ENCODE assay signal across 14 cellular contexts in the genomic region with DNA sequence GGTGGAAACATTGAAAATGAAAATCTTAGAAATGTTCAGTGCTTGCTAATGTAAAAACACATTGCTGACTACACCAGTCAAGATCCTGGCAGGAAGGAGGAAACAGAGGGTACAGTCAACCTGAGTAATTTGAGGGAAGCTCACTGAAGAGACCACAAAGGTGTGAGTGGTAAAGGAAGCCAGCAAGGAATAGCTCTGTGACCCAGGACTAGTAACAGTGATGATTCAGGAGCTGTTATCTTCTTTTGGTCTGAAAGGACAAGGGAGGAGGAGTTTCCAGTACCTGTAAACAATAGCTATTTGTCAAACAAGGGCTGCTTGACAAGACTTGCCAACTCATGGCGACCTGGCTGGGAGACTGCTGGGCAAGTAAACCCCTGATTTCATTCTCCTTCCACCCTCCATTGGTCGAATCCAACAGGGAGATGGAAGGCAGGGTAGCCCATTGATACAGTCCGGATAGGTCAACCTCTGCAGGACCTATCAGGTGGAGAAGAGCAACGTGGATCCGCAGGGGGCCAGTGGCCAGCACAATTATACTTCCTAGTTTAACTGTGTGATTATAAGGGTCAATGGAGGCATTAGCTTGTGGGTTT.
A peak's percentile ranks its signal among the peaks of the same experiment; 100 is the strongest.
DNase-seq lines count a peak whose midpoint lies in the region; ATAC-seq, FAIRE-seq and TF ChIP-seq lines count a peak whose summit lies in the region.
"Had no signal": no experiment of that assay in that cellular context is flagged by ENCODE, and none has a peak within 500 bp of the region (broad histone marks: within the 10 kb centered on the region; RNA-seq: fewer than 3 reads in every experiment).

No MANE protein-coding gene starts in this region.

- POLR2A ChIA-PET in CD8-positive, alpha-beta T cell (lab: Charles Lee), result no interaction called here

- H3K4me2 ChIP-seq in MM.1S (ENCODE audit: low read depth, low read length), result peak overlapping the region; percentile 69; the same call in 1 of the 2 replicates

- H3K36me3 ChIP-seq in MM.1S (replicated peaks; ENCODE audit: insufficient read depth, low read length) (no peaks in the 10 kb centered on the region), rectal smooth muscle tissue (ENCODE audit: control insufficient read depth, insufficient read depth, low read length) (no peaks in the 10 kb centered on the region)
- H3K36me3 ChIP-seq in CD8-positive, alpha-beta T cell (ENCODE audit: insufficient read depth, low read length), result no peaks in the 10 kb centered on the region
- H3K36me3 ChIP-seq: colonic mucosa had no signal

- CTCF ChIA-PET in CD8-positive, alpha-beta T cell (lab: Charles Lee), result interaction anchor here (1.0 to 3.5 kb wide), 15 partner anchors 8 to 689 kb away, joined by 3 to 33 read pairs (median 5); no protein-coding TSS in a partner anchor

- H3F3A ChIP-seq in MM.1S (ENCODE audit: insufficient read depth, low read length), result peaks cover 5% of the 10 kb centered on the region; the same call in 1 of the 2 replicates

- H3K27ac Mint-ChIP-seq in endothelial cell (ENCODE audit: unreplicated experiment), result peak overlapping the region; percentile 8
- no peak overlapping the region for H3K27ac Mint-ChIP-seq in CD8-positive, alpha-beta T cell
- H3K27ac Mint-ChIP-seq: activated CD4-positive, alpha-beta memory T cell treated with anti-CD3 and anti-CD28 coated beads, Interleukin-2, amount 10 ng/mL, durations not matched to agents 7 days and 5 days had no signal

- H3K4me1 ChIP-seq in MM.1S (ENCODE audit: low read length) (peaks cover 29% of the 10 kb centered on the region), rectal smooth muscle tissue (ENCODE audit: control insufficient read depth, insufficient read depth, low read length) (peaks cover 23% of the 10 kb centered on the region)
- no peaks in the 10 kb centered on the region for H3K4me1 ChIP-seq in CD8-positive, alpha-beta T cell (ENCODE audit: insufficient read depth, low read length)
- H3K4me1 ChIP-seq: colonic mucosa had no signal

- intact Hi-C loops in CD8-positive, alpha-beta T cell (cut with DNase I, micrococcal nuclease), result loop anchor here in 1 of 2 experiments (2.0 to 5.0 kb wide), 2 partner anchors 139 to 689 kb away; no protein-coding TSS in a partner anchor
- intact Hi-C loops in Right ventricle myocardium inferior (cut with DNase I), result loop anchor here (5.0 kb wide), 1 partner anchor 116 kb away; no protein-coding TSS in a partner anchor

- H3K4me3 ChIP-seq in MM.1S (ENCODE audit: low read length), result no peak overlapping the region
- H3K4me3 ChIP-seq in rectal smooth muscle tissue (ENCODE audit: low read length), result no peak overlapping the region
- no peak overlapping the region for H3K4me3 ChIP-seq in CD8-positive, alpha-beta T cell (ENCODE audit: low read depth, low read length)
- H3K4me3 ChIP-seq: colonic mucosa, tibial artery had no signal

- H3K27ac ChIP-seq in MM.1S (ENCODE audit: low read length), result peak overlapping the region; percentile 52; the same call in 1 of the 2 replicates
- peak overlapping the region; percentile 35 for H3K27ac ChIP-seq in rectal smooth muscle tissue (ENCODE audit: low read depth, low read length)
- H3K27ac ChIP-seq in CD8-positive, alpha-beta T cell (ENCODE audit: low read depth, low read length), result no peak overlapping the region
- H3K27ac ChIP-seq: C4-2B, colonic mucosa, tibial artery had no signal

- H3K9me3 ChIP-seq in MM.1S (replicated peaks; ENCODE audit: insufficient read depth, low read length), result no peaks in the 10 kb centered on the region
- H3K9me3 ChIP-seq in CD8-positive, alpha-beta T cell (ENCODE audit: low read length), result no peaks in the 10 kb centered on the region
- H3K9me3 ChIP-seq: colonic mucosa, tibial artery had no signal

- DNase-seq in NCI-H1417 (lab: John Stamatoyannopoulos, UW) (peak in 2 of 3 experiments; percentile 35 to 49), NCI-H1417 treated with DMSO at 0.1 percent for 48 hours (lab: John Stamatoyannopoulos, UW) (no peak), MM.1S (no peak), endothelial cell (ENCODE audit: low spot score) (no peak), D721Med (ENCODE audit: insufficient read length, low spot score) (no peak), Right ventricle myocardium inferior (ENCODE audit: missing footprints) (no peak)
- DNase-seq in CD8-positive, alpha-beta T cell, result no peak
- DNase-seq: MV-4-11 had no signal

- no peaks in the 10 kb centered on the region for H4K20me1 ChIP-seq in MM.1S (ENCODE audit: insufficient read depth, low read length)

- no peaks in the 10 kb centered on the region for H3K36me3 Mint-ChIP-seq in endothelial cell (ENCODE audit: low read depth, unreplicated experiment)
- no peaks in the 10 kb centered on the region for H3K36me3 Mint-ChIP-seq in CD8-positive, alpha-beta T cell

- H3K9ac ChIP-seq in MM.1S (ENCODE audit: low read length), result no peak overlapping the region
- no peak overlapping the region for H3K9ac ChIP-seq in rectal smooth muscle tissue (ENCODE audit: low read length)

- peaks cover 5% of the 10 kb centered on the region for H3K27me3 Mint-ChIP-seq in endothelial cell (ENCODE audit: unreplicated experiment)
- H3K27me3 Mint-ChIP-seq in CD8-positive, alpha-beta T cell (ENCODE audit: low read depth), result peaks cover 21% of the 10 kb centered on the region

- H3K27me3 ChIP-seq in MM.1S (replicated peaks; ENCODE audit: insufficient read depth, low read length) (no peaks in the 10 kb centered on the region), rectal smooth muscle tissue (ENCODE audit: control insufficient read depth, insufficient read depth, low read length) (no peaks in the 10 kb centered on the region)
- no peaks in the 10 kb centered on the region for H3K27me3 ChIP-seq in CD8-positive, alpha-beta T cell (ENCODE audit: insufficient read depth, low read length)
- H3K27me3 ChIP-seq: colonic mucosa, tibial artery had no signal

- FAIRE-seq in D721Med (lab: Jason Lieb, UNC), result no peak
- FAIRE-seq: A204.1 had no signal

- no peak for ATAC-seq in CD8-positive, alpha-beta T cell
- no peak for ATAC-seq in Right ventricle myocardium inferior

- H3K9me2 ChIP-seq in MM.1S (replicated peaks; ENCODE audit: insufficient read depth, low read length), result no peaks in the 10 kb centered on the region

- TF ChIP-seq CTCF in MM.1S (IDR thresholded peaks at IDR 0.05; ENCODE audit: low read length) (no peak), endothelial cell (IDR thresholded peaks at IDR 0.05; ENCODE audit: unreplicated experiment) (no peak), D721Med (IDR thresholded peaks at IDR 0.05; ENCODE audit: insufficient read depth, missing control alignments) (no peak)
- TF ChIP-seq CTCF in CD8-positive, alpha-beta T cell (IDR thresholded peaks at IDR 0.05), result no peak

- H3K79me2 ChIP-seq in MM.1S (ENCODE audit: low read length), result no peaks in the 10 kb centered on the region

- H2AFZ ChIP-seq in MM.1S (ENCODE audit: low read length), result no peak overlapping the region

- peaks cover 6% of the 10 kb centered on the region for H3K4me1 Mint-ChIP-seq in endothelial cell (ENCODE audit: unreplicated experiment)
- H3K4me1 Mint-ChIP-seq in CD8-positive, alpha-beta T cell (ENCODE audit: low read depth), result peaks cover 4% of the 10 kb centered on the region

- H3K4me3 Mint-ChIP-seq in endothelial cell (ENCODE audit: unreplicated experiment), result no peak overlapping the region
- H3K4me3 Mint-ChIP-seq in CD8-positive, alpha-beta T cell, result no peak overlapping the region
- H3K4me3 Mint-ChIP-seq: activated CD4-positive, alpha-beta memory T cell treated with anti-CD3 and anti-CD28 coated beads, Interleukin-2, amount 10 ng/mL, durations not matched to agents 7 days and 5 days had no signal

- H3K9me3 Mint-ChIP-seq in endothelial cell (ENCODE audit: unreplicated experiment), result no peaks in the 10 kb centered on the region
- H3K9me3 Mint-ChIP-seq in CD8-positive, alpha-beta T cell, result no peaks in the 10 kb centered on the region
- H3K9me3 Mint-ChIP-seq: activated CD4-positive, alpha-beta memory T cell treated with anti-CD3 and anti-CD28 coated beads, Interleukin-2, amount 10 ng/mL, durations not matched to agents 7 days and 5 days had no signal

Comparison
In these comparisons a context has a peak if more than half of its experiments do, and no peak if none do; other contexts are left out.
1. DNase-seq: peak in NCI-H1417 (2 of 3); none in NCI-H1417 treated with DMSO at 0.1 percent for 48 hours (single experiment), MM.1S (single experiment), endothelial cell (single experiment), D721Med (single experiment), CD8-positive, alpha-beta T cell (0 of 7) and Right ventricle myocardium inferior (single experiment).